20 cellular contexts compared by ENCODE assay signal in the genomic region with DNA sequence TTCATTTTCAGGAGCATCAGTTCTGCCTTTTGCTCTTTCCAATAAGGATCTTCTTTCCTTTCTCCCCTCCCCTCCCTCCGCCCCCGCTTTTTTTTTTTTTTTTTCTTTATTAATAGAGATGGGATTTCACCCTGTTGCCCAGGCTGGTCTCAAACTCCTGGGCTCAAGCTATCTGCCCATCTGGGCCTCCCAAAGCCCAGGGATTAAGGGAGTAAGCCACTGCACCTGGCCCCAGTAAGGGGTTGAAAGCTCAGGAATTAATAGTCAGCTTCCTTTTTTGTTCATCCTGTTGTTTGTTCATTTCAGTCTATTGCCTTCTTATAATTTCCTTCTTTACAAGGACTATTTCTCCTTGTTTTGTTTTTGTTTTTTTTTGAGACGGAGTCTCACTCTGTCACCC.
"Had no signal": no experiment of that assay in that cellular context is flagged by ENCODE, and none has a peak within 500 bp of the region (broad histone marks: within the 10 kb centered on the region; RNA-seq: fewer than 3 reads in every experiment).

No MANE protein-coding gene starts in this region.

- H2AFZ ChIP-seq: hepatocyte, neural progenitor cell had no signal

- H3K27ac ChIP-seq: esophagus squamous epithelium, hepatocyte, neural progenitor cell, ovary, right atrium auricular region, sigmoid colon, suprapubic skin, thyroid gland had no signal

- H3K4me3 ChIP-seq: esophagus squamous epithelium, hepatocyte, neural progenitor cell, ovary, right atrium auricular region, sigmoid colon, suprapubic skin, thyroid gland had no signal

- H3K4me3 Mint-ChIP-seq: naive thymus-derived CD8-positive, alpha-beta T cell; neural progenitor cell; type B pancreatic cell had no signal

- H3K4me2 ChIP-seq: hepatocyte, neural progenitor cell had no signal

- H3K27ac Mint-ChIP-seq: naive thymus-derived CD8-positive, alpha-beta T cell; neural progenitor cell; type B pancreatic cell had no signal

- FAIRE-seq: kidney, small intestine, urothelium cell line had no signal

- H3K36me3 Mint-ChIP-seq: naive thymus-derived CD8-positive, alpha-beta T cell; neural progenitor cell; type B pancreatic cell had no signal

- ATAC-seq: left colon; naive thymus-derived CD8-positive, alpha-beta T cell had no signal

- H3K4me1 Mint-ChIP-seq: naive thymus-derived CD8-positive, alpha-beta T cell had no signal

- H3K9me3 ChIP-seq: esophagus squamous epithelium, ovary, right atrium auricular region, sigmoid colon, suprapubic skin, thyroid gland had no signal

- H3K79me2 ChIP-seq: hepatocyte had no signal

- H3K27me3 Mint-ChIP-seq: type B pancreatic cell had no signal

- DNase-seq: effector memory CD4-positive, alpha-beta T cell; esophagus squamous epithelium; foreskin melanocyte; head of caudate nucleus; kidney; left colon; naive thymus-derived CD8-positive, alpha-beta T cell; nucleus accumbens; ovary; sigmoid colon; small intestine; stimulated activated CD4-positive, alpha-beta T cell treated with anti-CD3 and anti-CD28 coated beads, Interleukin-12 subunit alpha, Interleukin-12 subunit beta, amount 100 ng/mL, for 4 hours; stimulated activated naive CD4-positive, alpha-beta T cell; thyroid gland had no signal

- H3K27me3 ChIP-seq: esophagus squamous epithelium, hepatocyte, neural progenitor cell, ovary, right atrium auricular region, sigmoid colon, suprapubic skin, thyroid gland had no signal

- H3K9me3 Mint-ChIP-seq: naive thymus-derived CD8-positive, alpha-beta T cell; neural progenitor cell; type B pancreatic cell had no signal

- H3K9ac ChIP-seq: neural progenitor cell had no signal

- H3K36me3 ChIP-seq: esophagus squamous epithelium, neural progenitor cell, ovary, right atrium auricular region, sigmoid colon, suprapubic skin, thyroid gland had no signal

- H3K4me1 ChIP-seq: esophagus squamous epithelium, neural progenitor cell, right atrium auricular region, sigmoid colon, suprapubic skin, thyroid gland had no signal
